Comparison of ENCODE assay signal across 27 cellular contexts in genomic region chr1:227320476-227320875, GRCh38. TPM values are rescaled to one million over a fixed set of nuclear protein-coding genes. Genes with fewer than 3 reads are reported as not detected.
DNase-seq lines count a peak whose midpoint lies in the region; ATAC-seq, FAIRE-seq and TF ChIP-seq lines count a peak whose summit lies in the region.
"Had no signal": no experiment of that assay in that cellular context is flagged by ENCODE, and none has a peak within 500 bp of the region (broad histone marks: within the 10 kb centered on the region; RNA-seq: fewer than 3 reads in every experiment).

No MANE protein-coding gene starts in this region.

- no peaks in the 10 kb centered on the region; the same call in 1 of the 2 replicates for H3K9me3 ChIP-seq in K562 (replicated peaks; ENCODE audit: control insufficient read depth, insufficient read depth, low read depth, low read length)
- peaks cover 6% of the 10 kb centered on the region for H3K9me3 ChIP-seq in mesenchymal stem cell (ENCODE audit: control insufficient read depth, low read length)
- no peaks in the 10 kb centered on the region for H3K9me3 ChIP-seq in transverse colon
- H3K9me3 ChIP-seq: right lobe of liver had no signal

- no peak overlapping the region for H2AK5ac ChIP-seq in mesenchymal stem cell (ENCODE audit: low read length, severe bottlenecking)

- H3K36me3 ChIP-seq in K562 (ENCODE audit: control insufficient read depth, insufficient read depth, low read length) (no peaks in the 10 kb centered on the region), mesenchymal stem cell (ENCODE audit: control insufficient read depth in 1 of 2, insufficient read depth in 2 of 2, low read depth in 1 of 2, low read length in 2 of 2) (no peaks in the 10 kb centered on the region), transverse colon (no peaks in the 10 kb centered on the region)
- H3K36me3 ChIP-seq: right lobe of liver had no signal

- H3K4me1 ChIP-seq in K562 (replicated peaks in 1 of 2; ENCODE audit: control insufficient read depth in 2 of 2, insufficient read depth in 2 of 2, low read length in 2 of 2): peaks cover 9 to 15% of the 10 kb centered on the region in 2 experiments; a peak in 4 of 5 replicates
- H3K4me1 ChIP-seq in mesenchymal stem cell (ENCODE audit: control insufficient read depth, insufficient read depth, low read depth, low read length): peaks cover 6% of the 10 kb centered on the region
- H3K4me1 ChIP-seq in transverse colon: peaks cover 0 to 40% (median 9%) of the 10 kb centered on the region in 4 donors

- no peaks in the 10 kb centered on the region for H3K27me3 ChIP-seq in K562 (ENCODE audit: control insufficient read depth in 2 of 2, insufficient read depth in 2 of 2, low read length in 2 of 2)
- H3K27me3 ChIP-seq in mesenchymal stem cell (ENCODE audit: control insufficient read depth in 1 of 2, insufficient read depth in 1 of 2, low read length in 2 of 2): no peaks in the 10 kb centered on the region
- H3K27me3 ChIP-seq in transverse colon: no peaks in the 10 kb centered on the region
- H3K27me3 ChIP-seq: right lobe of liver had no signal

- no peak for TF ChIP-seq POLR2A in K562 (conservative IDR thresholded peaks at IDR 0.05)
- TF ChIP-seq POLR2A in transverse colon (IDR thresholded peaks at IDR 0.05): no peak

- no TSS peak for BruUV-seq in K562 (replicated peaks; lab: Mats Ljungman, UMichigan)

- no peak overlapping the region for H3K4me3 ChIP-seq in K562
- no peak overlapping the region for H3K4me3 ChIP-seq in mesenchymal stem cell (ENCODE audit: insufficient read depth in 1 of 2, low read depth in 1 of 2, low read length in 2 of 2)
- no peak overlapping the region for H3K4me3 ChIP-seq in transverse colon
- H3K4me3 ChIP-seq: right lobe of liver had no signal

- no peak overlapping the region for H3K23ac ChIP-seq in mesenchymal stem cell (ENCODE audit: low read length in 2 of 2)

- TF ChIP-seq RAD21 in K562 (CRISPR knock-in tag; conservative IDR thresholded peaks at IDR 0.05 in 1 of 2, IDR thresholded peaks at IDR 0.05 in 1 of 2): no peak

- no peaks in the 10 kb centered on the region for H3K9me1 ChIP-seq in K562 (ENCODE audit: control insufficient read depth, insufficient read depth, low read length)

- H3K4me2 ChIP-seq in K562 (ENCODE audit: insufficient read depth, low read length): no peak overlapping the region
- peak overlapping the region; percentile 7 for H3K4me2 ChIP-seq in mesenchymal stem cell (ENCODE audit: low read length, poor library complexity, severe bottlenecking)

- DNase-seq in NCI-H1417 (lab: John Stamatoyannopoulos, UW) (peak in 2 of 3 experiments; percentile 7 to 62), NCI-H1417 treated with DMSO at 0.1 percent for 48 hours (lab: John Stamatoyannopoulos, UW) (no peak), K562 (ENCODE audit: extremely low read depth in 1 of 4, low spot score in 3 of 4) (no peak), mesenchymal stem cell (no peak), transverse colon (no peak), NCI-H526 (lab: John Stamatoyannopoulos, UW) (no peak)
- no peak for DNase-seq in NK-92 treated with Interleukin-12 subunit alpha and Interleukin-12 subunit beta, amount 100 ng/mL, for 24 hours (lab: John Stamatoyannopoulos, UW)
- DNase-seq: activated CD4-positive, alpha-beta T cell treated with anti-CD3 and anti-CD28 coated beads, Interleukin-2, amount 10 ng/mL, durations not matched to agents 24 days and 14 days; activated naive CD4-positive, alpha-beta T cell treated with anti-CD3 and anti-CD28 coated beads for 36 hours; activated T-cell treated with anti-CD3 and anti-CD28 coated beads, Interleukin-2, amount 50 U/mL, for 48 hours; aorta; CD4-positive, alpha-beta T cell; central memory CD4-positive, alpha-beta T cell; GF-D8; kidney glomerular epithelial cell; natural killer cell; NCI-H187; NCI-H345; NCI-H82; right lobe of liver; stimulated activated CD4-positive, alpha-beta T cell treated with anti-CD3 and anti-CD28 coated beads, Interleukin-4, amount 100 ng/mL, for 4 hours; stimulated activated naive CD4-positive, alpha-beta T cell had no signal

- H4K8ac ChIP-seq in mesenchymal stem cell (ENCODE audit: low read length): no peak overlapping the region

- TF ChIP-seq EP300 in K562 (IDR thresholded peaks at IDR 0.05; ENCODE audit: low read length) (no peak), transverse colon (IDR thresholded peaks at IDR 0.05; ENCODE audit: low read depth) (no peak)

- POLR2A ChIA-PET in K562 (lab: Yijun Ruan, JAX): interaction anchor here (1.5 to 3.3 kb wide), 2 partner anchors 10 to 15 kb away, joined by 9 to 31 read pairs; no protein-coding TSS in a partner anchor

- no peak overlapping the region for H2BK15ac ChIP-seq in mesenchymal stem cell (ENCODE audit: low read depth, poor library complexity, severe bottlenecking)

- H3K4ac ChIP-seq in mesenchymal stem cell (ENCODE audit: low read depth in 1 of 2, low read length in 2 of 2): no peak overlapping the region

- TF ChIP-seq CTCF in K562 (IDR thresholded peaks at IDR 0.05 in 2 of 3, conservative IDR thresholded peaks at IDR 0.05 in 1 of 3; ENCODE audit: insufficient read depth in 2 of 3, low read depth in 1 of 3, low read length in 3 of 3) (no peak), transverse colon (IDR thresholded peaks at IDR 0.05) (no peak)

- no peak overlapping the region for H4K91ac ChIP-seq in mesenchymal stem cell (ENCODE audit: low read length)

- no peak overlapping the region for H3K18ac ChIP-seq in mesenchymal stem cell (ENCODE audit: low read depth in 1 of 2, low read length in 2 of 2)

- CTCF ChIA-PET in K562 (lab: Yijun Ruan, JAX; ENCODE audit: low intra/inter-chr PET ratio): no interaction called here

- H3K27ac ChIP-seq in K562 (ENCODE audit: extremely low read depth, low read depth, low read length) (no peak overlapping the region), mesenchymal stem cell (ENCODE audit: low read length, poor library complexity, severe bottlenecking) (no peak overlapping the region), transverse colon (peak overlapping the region; percentile 23 to 99 (median 56))
- H3K27ac ChIP-seq: 22Rv1, parathyroid adenoma, right lobe of liver, VCaP had no signal

- no peak overlapping the region for H2BK120ac ChIP-seq in mesenchymal stem cell (ENCODE audit: low read depth, low read length)

- no peak for ATAC-seq in K562
- ATAC-seq in HG02870 (IDR thresholded peaks at IDR 0.05; ENCODE audit: unreplicated experiment): no peak
- ATAC-seq: natural killer cell, right lobe of liver had no signal

- FAIRE-seq in K562 (lab: Jason Lieb, UNC): no peak
- FAIRE-seq: H1 had no signal

- 86% methylated on average over 4 of the region's 4 CpGs for WGBS in K562 (ENCODE audit: insufficient coverage, low coverage, missing lambda C conversion rate)
- WGBS in mesenchymal stem cell: 93% methylated on average over 4 of the region's 4 CpGs
- WGBS in transverse colon (ENCODE audit: low coverage in 1 of 2), 2 donors: 29 to 52% methylated on average over 1 to 4 of the region's 4 CpGs

- H3K79me2 ChIP-seq in K562 (ENCODE audit: control insufficient read depth, insufficient read depth, low read length): peaks cover 31% of the 10 kb centered on the region
- H3K79me2 ChIP-seq: parathyroid adenoma had no signal

- H3K14ac ChIP-seq in mesenchymal stem cell (ENCODE audit: low read length in 2 of 2): no peak overlapping the region

- in situ Hi-C loops in K562 (cut with MboI) (no loop called here), transverse colon (cut with MboI; ENCODE audit: low pct_ligation_motif_present in 1 of 4, low pct_unique_long_range_greater_than_20kb in 1 of 4, low sequenced_read_pairs in 3 of 4) (no loop called here)

- intact Hi-C loops in K562 (cut with micrococcal nuclease): no loop called here
- intact Hi-C loops in transverse colon (cut with DNase I; ENCODE audit: low total_unique reads): no loop called here

- no peaks in the 10 kb centered on the region; the same call in 1 of the 2 replicates for H4K20me1 ChIP-seq in K562 (replicated peaks; ENCODE audit: control insufficient read depth, insufficient read depth, low read length)

- H2AFZ ChIP-seq in K562 (ENCODE audit: low read depth, low read length) (peak overlapping the region; percentile 18; the same call in 1 of the 2 replicates), mesenchymal stem cell (ENCODE audit: low read depth, low read length) (no peak overlapping the region)
- H2AFZ ChIP-seq: parathyroid adenoma had no signal

- no peaks in the 10 kb centered on the region for H3K79me1 ChIP-seq in mesenchymal stem cell (replicated peaks; ENCODE audit: low read length, poor library complexity, severe bottlenecking)

- no peak overlapping the region for H3K9ac ChIP-seq in K562 (ENCODE audit: insufficient read depth in 1 of 2, low read depth in 2 of 2, low read length in 2 of 2)
- H3K9ac ChIP-seq in mesenchymal stem cell (ENCODE audit: low read length): no peak overlapping the region
- H3K9ac ChIP-seq: parathyroid adenoma had no signal

- no peak overlapping the region for H2BK12ac ChIP-seq in mesenchymal stem cell (ENCODE audit: low read length in 2 of 2)

- no peak overlapping the region for H2BK5ac ChIP-seq in mesenchymal stem cell (ENCODE audit: low read depth, low read length, poor library complexity, severe bottlenecking)

TF ChIP-seq in K562, 482 proteins besides CTCF, POLR2A, EP300 and RAD21 (continues in another document):
- no peak for TF ChIP-seq NCOA4 (IDR thresholded peaks at IDR 0.05; ENCODE audit: partially characterized antibody)
- TF ChIP-seq E2F3 (CRISPR knock-in tag; IDR thresholded peaks at IDR 0.05): no peak

RNA-seq across cellular contexts. Expression of gene CDC42BPA, which starts 2.2 kb away (rescaled TPM):
- total RNA-seq in K562 (2011; cell fraction: chromatin; rRNA removed; ENCODE audit: low replicate concordance): 57.9 and 301 TPM in 2 replicates
- total RNA-seq in K562 (2011; cell fraction: nucleolus; rRNA removed): 30.5 and 47.2 TPM in 2 replicates
- 88.9 and 189 TPM in 2 replicates for total RNA-seq in K562 (2011; cell fraction: nucleoplasm; rRNA removed)
- total RNA-seq in K562 (2014; rRNA removed): 41.1 and 57.4 TPM in 2 replicates
- total RNA-seq in K562 (2014; rRNA removed; fragmentation: Illumina TruSeq; extraction: Trizol): 69.8 and 76.9 TPM in 2 replicates
- 73.9 and 77.5 TPM in 2 replicates for total RNA-seq in K562 (2015; rRNA removed; fragmentation: Illumina TruSeq; extraction: Trizol)
- total RNA-seq in K562 (2021): 49.8 and 54.9 TPM in 2 replicates
- polyA plus RNA-seq in K562 (2011; rRNA removed): 27.7 and 44.1 TPM in 2 replicates
- polyA plus RNA-seq in K562 (2011; cell fraction: cytosol; rRNA removed): 16.9 and 17.7 TPM in 2 replicates
- polyA plus RNA-seq in K562 (2011; cell fraction: nucleus; rRNA removed): 29.4 and 39.0 TPM in 2 replicates
- 25.7 and 29.0 TPM in 2 replicates for polyA plus RNA-seq in K562 (2012)
- 31.6 and 34.5 TPM in 2 replicates for polyA plus RNA-seq in K562 (2014; fragmentation: Illumina TruSeq; extraction: Trizol)
- polyA plus RNA-seq in K562 (2014; fragmentation: Nextera tagmentation; extraction: Ambion mirVana): 10 to 100 TPM in 1 of 2 experiments, 1 to 10 TPM in 1; 8.0 to 52.1 TPM
- 27.0 and 27.4 TPM in 2 replicates for polyA plus RNA-seq in K562 (2014; rRNA removed)
- 164 and 196 TPM in 2 replicates for polyA minus RNA-seq in K562 (2011; rRNA and poly(A)+ RNA removed)
- polyA minus RNA-seq in K562 (2011; cell fraction: cytosol; rRNA and poly(A)+ RNA removed): 34.5 and 62.7 TPM in 2 replicates
- 138 and 164 TPM in 2 replicates for polyA minus RNA-seq in K562 (2011; cell fraction: nucleus; rRNA and poly(A)+ RNA removed)
- polyA plus RNA-seq in mesenchymal stem cell (2013, experiment 1 of 2): 23.2 TPM
- polyA plus RNA-seq in mesenchymal stem cell (2013, experiment 2 of 2): 23.2 TPM
- total RNA-seq in transverse colon: 100 to 1,000 TPM in 1 of 4 donors, 10 to 100 TPM in 3; 49.0 to 102 (median 54.2) TPM

Comparison
In these comparisons a context has a peak if more than half of its experiments do, and no peak if none do; other contexts are left out.
1. DNase-seq: peak in NCI-H1417 (2 of 3); none in NCI-H1417 treated with DMSO at 0.1 percent for 48 hours (single experiment), K562 (0 of 4), mesenchymal stem cell (single experiment), transverse colon (single experiment), NCI-H526 (0 of 2) and NK-92 treated with Interleukin-12 subunit alpha and Interleukin-12 subunit beta, amount 100 ng/mL, for 24 hours (single experiment).
2. H3K27ac ChIP-seq: peak in transverse colon (4 of 4); none in K562 (single experiment) and mesenchymal stem cell (single experiment).